ENCODE assay signal across 28 cellular contexts in the genomic region with DNA sequence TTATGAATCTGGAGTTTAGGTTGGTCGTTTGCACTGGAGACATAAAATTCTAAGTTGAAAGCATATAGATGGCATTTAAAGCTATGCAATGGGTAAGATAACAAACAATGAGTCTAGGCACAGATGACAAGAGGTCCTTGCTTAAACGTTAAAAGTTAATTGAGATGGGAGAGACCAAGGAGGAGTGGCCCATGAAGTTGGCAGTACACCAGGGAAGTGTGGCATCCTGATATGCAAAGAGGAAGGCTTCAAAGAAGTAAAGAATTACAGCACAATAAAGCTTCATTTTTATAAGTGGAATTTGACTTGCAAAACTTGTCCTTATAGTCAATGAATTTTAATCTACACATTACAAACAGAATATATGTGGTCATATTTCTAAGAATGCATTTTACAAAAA. TPM values are rescaled to one million over a fixed set of nuclear protein-coding genes. Genes with fewer than 3 reads are reported as not detected.
A peak's percentile ranks its signal among the peaks of the same experiment; 100 is the strongest.
DNase-seq lines count a peak whose midpoint lies in the region; TF ChIP-seq lines count a peak whose summit lies in the region.
"Had no signal": no experiment of that assay in that cellular context is flagged by ENCODE, and none has a peak within 500 bp of the region (broad histone marks: within the 10 kb centered on the region; RNA-seq: fewer than 3 reads in every experiment).

No MANE protein-coding gene starts in this region.

- H3K4me2 ChIP-seq in mesenchymal stem cell (ENCODE audit: low read length, poor library complexity, severe bottlenecking), result no peak overlapping the region
- H3K4me2 ChIP-seq: BLaER1 had no signal

- H3K18ac ChIP-seq in mesenchymal stem cell (ENCODE audit: low read depth in 1 of 2, low read length in 2 of 2), result no peak overlapping the region

- in situ Hi-C loops in transverse colon (cut with MboI; ENCODE audit: low pct_ligation_motif_present in 1 of 4, low pct_unique_long_range_greater_than_20kb in 1 of 4, low sequenced_read_pairs in 3 of 4), result no loop called here

- H3K4me1 ChIP-seq in colonic mucosa (peaks cover 8% of the 10 kb centered on the region), mesenchymal stem cell (ENCODE audit: control insufficient read depth, insufficient read depth, low read depth, low read length) (peaks cover 11% of the 10 kb centered on the region), transverse colon (peaks cover 7 to 47% (median 22%) of the 10 kb centered on the region in 4 donors)
- H3K4me1 ChIP-seq: BE2C, BLaER1 had no signal

- no peak overlapping the region for H3K9ac ChIP-seq in colonic mucosa (ENCODE audit: low read depth in 2 of 2, low read length in 2 of 2)
- no peak overlapping the region for H3K9ac ChIP-seq in mesenchymal stem cell (ENCODE audit: low read length)
- H3K9ac ChIP-seq: BLaER1 had no signal

- H3K9me3 ChIP-seq in colonic mucosa, result no peaks in the 10 kb centered on the region
- H3K9me3 ChIP-seq in mesenchymal stem cell (ENCODE audit: control insufficient read depth, low read length), result no peaks in the 10 kb centered on the region
- no peaks in the 10 kb centered on the region for H3K9me3 ChIP-seq in transverse colon
- H3K9me3 ChIP-seq: BE2C, BLaER1 had no signal

- no peak for TF ChIP-seq EP300 in transverse colon (IDR thresholded peaks at IDR 0.05; ENCODE audit: low read depth)

- H3K27ac ChIP-seq in colonic mucosa (no peak overlapping the region), mesenchymal stem cell (ENCODE audit: low read length, poor library complexity, severe bottlenecking) (no peak overlapping the region), transverse colon (no peak overlapping the region)
- H3K27ac ChIP-seq: BLaER1 had no signal

- TF ChIP-seq CTCF in colonic mucosa (IDR thresholded peaks at IDR 0.05) (no peak), transverse colon (IDR thresholded peaks at IDR 0.05) (no peak)

- DNase-seq in NCI-H1048 (lab: John Stamatoyannopoulos, UW), result peak; percentile 2
- DNase-seq in colonic mucosa, result peak; percentile 72
- no peak for DNase-seq in mesenchymal stem cell
- peak; percentile 44 for DNase-seq in transverse colon
- DNase-seq in ureter (ENCODE audit: low spot score), result no peak
- no peak for DNase-seq in SHP77 (lab: John Stamatoyannopoulos, UW)
- no peak for DNase-seq in superior temporal gyrus (ENCODE audit: extremely low spot score)
- DNase-seq: 8988T; ACHN; BE2C; C1 segment of cervical spinal cord; CD4-positive, alpha-beta memory T cell; CD4-positive, CD25-positive, alpha-beta regulatory T cell; CD8-positive, alpha-beta memory T cell; COR-L47; DMS 273 treated with DMSO at 0.1 percent for 48 hours; DMS153; DMS79; DND-41; EL; GDM1 had no signal

- no peak overlapping the region for H2BK15ac ChIP-seq in mesenchymal stem cell (ENCODE audit: low read depth, poor library complexity, severe bottlenecking)

- H3K4ac ChIP-seq in mesenchymal stem cell (ENCODE audit: low read depth in 1 of 2, low read length in 2 of 2), result no peak overlapping the region

- H3K79me1 ChIP-seq in mesenchymal stem cell (replicated peaks; ENCODE audit: low read length, poor library complexity, severe bottlenecking), result no peaks in the 10 kb centered on the region

- H2AFZ ChIP-seq in mesenchymal stem cell (ENCODE audit: low read depth, low read length), result no peak overlapping the region

- no peak overlapping the region for H2BK120ac ChIP-seq in mesenchymal stem cell (ENCODE audit: low read depth, low read length)

- intact Hi-C loops in colonic mucosa (cut with DNase I) (no loop called here), transverse colon (cut with DNase I; ENCODE audit: low total_unique reads) (loop anchor here (5.0 kb wide), 1 partner anchor 1003 kb away; no protein-coding TSS in a partner anchor)

- TF ChIP-seq POLR2A in transverse colon (IDR thresholded peaks at IDR 0.05), result no peak

- peak overlapping the region; percentile 42 for H2AK5ac ChIP-seq in mesenchymal stem cell (ENCODE audit: low read length, severe bottlenecking)

- WGBS in mesenchymal stem cell, result 69% methylated on average over 2 of the region's 2 CpGs
- 46 to 47% methylated on average over 2 of the region's 2 CpGs for WGBS in transverse colon (ENCODE audit: low coverage in 1 of 2), 2 donors

- H2BK12ac ChIP-seq in mesenchymal stem cell (ENCODE audit: low read length in 2 of 2), result no peak overlapping the region

- H2BK5ac ChIP-seq in mesenchymal stem cell (ENCODE audit: low read depth, low read length, poor library complexity, severe bottlenecking), result no peak overlapping the region

- no peak overlapping the region for H3K14ac ChIP-seq in mesenchymal stem cell (ENCODE audit: low read length in 2 of 2)

- H3K27me3 ChIP-seq in colonic mucosa (no peaks in the 10 kb centered on the region), mesenchymal stem cell (ENCODE audit: control insufficient read depth in 1 of 2, insufficient read depth in 1 of 2, low read length in 2 of 2) (peaks cover 0 to 7% of the 10 kb centered on the region in 2 experiments), transverse colon (no peaks in the 10 kb centered on the region)
- H3K27me3 ChIP-seq: BE2C, BLaER1 had no signal

- H3K4me3 ChIP-seq in colonic mucosa, result no peak overlapping the region
- no peak overlapping the region for H3K4me3 ChIP-seq in mesenchymal stem cell (ENCODE audit: insufficient read depth in 1 of 2, low read depth in 1 of 2, low read length in 2 of 2)
- no peak overlapping the region for H3K4me3 ChIP-seq in transverse colon
- H3K4me3 ChIP-seq: BLaER1, GM12878 had no signal

- no peaks in the 10 kb centered on the region for H3K36me3 ChIP-seq in colonic mucosa
- H3K36me3 ChIP-seq in mesenchymal stem cell (ENCODE audit: control insufficient read depth in 1 of 2, insufficient read depth in 2 of 2, low read depth in 1 of 2, low read length in 2 of 2), result no peaks in the 10 kb centered on the region
- no peaks in the 10 kb centered on the region for H3K36me3 ChIP-seq in transverse colon
- H3K36me3 ChIP-seq: BE2C, BLaER1 had no signal

- H4K8ac ChIP-seq in mesenchymal stem cell (ENCODE audit: low read length), result no peak overlapping the region

- H3K23ac ChIP-seq in mesenchymal stem cell (ENCODE audit: low read length in 2 of 2), result no peak overlapping the region

- H4K91ac ChIP-seq in mesenchymal stem cell (ENCODE audit: low read length), result no peak overlapping the region

RNA-seq across cellular contexts. Expression of gene UPP2, which starts 23.2 kb away (rescaled TPM):
- total RNA-seq in colonic mucosa, result not detected
- polyA plus RNA-seq in mesenchymal stem cell (2013, experiment 1 of 2), result not detected
- not detected for polyA plus RNA-seq in mesenchymal stem cell (2013, experiment 2 of 2)
- not detected for total RNA-seq in transverse colon
- not detected for total RNA-seq in ureter
- total RNA-seq: A673; CD4-positive, alpha-beta memory T cell; CD4-positive, CD25-positive, alpha-beta regulatory T cell; CD8-positive, alpha-beta memory T cell; Daoy; G401; GM12878 had no signal
- polyA plus RNA-seq: AG04450; CD14-positive monocyte; CD4-positive, alpha-beta memory T cell; CD4-positive, CD25-positive, alpha-beta regulatory T cell; CD8-positive, alpha-beta memory T cell; GM12878 had no signal

Comparison
In these comparisons a context has a peak if more than half of its experiments do, and no peak if none do; other contexts are left out.
1. DNase-seq: peak in NCI-H1048 (single experiment), colonic mucosa (single experiment) and transverse colon (single experiment); none in mesenchymal stem cell (single experiment), ureter (single experiment), SHP77 (0 of 2) and superior temporal gyrus (single experiment).